8 cellular contexts compared by ENCODE assay signal in genomic region chr22:22787805-22788459, GRCh38.
A peak's percentile ranks its signal among the peaks of the same experiment; 100 is the strongest.
DNase-seq lines count a peak whose midpoint lies in the region; ATAC-seq and TF ChIP-seq lines count a peak whose summit lies in the region.

No MANE protein-coding gene starts in this region.

- in situ Hi-C loops in mammary epithelial cell (cut with MboI; ENCODE audit: low sequenced_read_pairs in 2 of 2), result no loop called here

- H3K9ac ChIP-seq in Loucy (ENCODE audit: low read depth, low read length, poor library complexity, severe bottlenecking) (no peak overlapping the region), mammary epithelial cell (ENCODE audit: insufficient read depth, low read length) (no peak overlapping the region)

- TF ChIP-seq POLR2A in right lobe of liver (IDR thresholded peaks at IDR 0.05), result no peak

- dilution Hi-C loops in mammary epithelial cell (cut with HindIII; ENCODE audit: low sequenced_read_pairs), result no loop called here

- DNase-seq in GM04504 (ENCODE audit: low read depth) (peak; percentile 9), mammary epithelial cell (peak; percentile 12), right lobe of liver (peak; percentile 67 to 77 (median 68))
- peak; percentile 27 for DNase-seq in stimulated activated CD8-positive, alpha-beta memory T cell treated with anti-CD3 and anti-CD28 coated beads, Interleukin-12 subunit alpha, Interleukin-12 subunit beta, amount 100 ng/mL, for 4 hours (ENCODE audit: low read depth)

- intact Hi-C loops in mammary epithelial cell (cut with micrococcal nuclease), result no loop called here
- intact Hi-C loops in right lobe of liver (cut with DNase I), result loop anchor here in 1 of 2 donors (5.0 kb wide), 1 partner anchor 164 kb away; no protein-coding TSS in a partner anchor

- H3K4me1 ChIP-seq in Loucy (ENCODE audit: insufficient read depth, low read length, poor library complexity, severe bottlenecking) (no peaks in the 10 kb centered on the region), mammary epithelial cell (ENCODE audit: insufficient read depth, low read length) (no peaks in the 10 kb centered on the region), right lobe of liver (peaks cover 0 to 3% (median 0%) of the 10 kb centered on the region in 4 donors)

- H3K36me3 ChIP-seq in Loucy (ENCODE audit: insufficient read depth, low read length) (no peaks in the 10 kb centered on the region), mammary epithelial cell (ENCODE audit: insufficient read depth, low read length) (no peaks in the 10 kb centered on the region), right lobe of liver (no peaks in the 10 kb centered on the region)

- no peak overlapping the region for H2AFZ ChIP-seq in Loucy (ENCODE audit: low read length)
- no peak overlapping the region for H2AFZ ChIP-seq in mammary epithelial cell (ENCODE audit: low read depth, low read length)

- H4K20me1 ChIP-seq in Loucy (ENCODE audit: insufficient read depth, low read length, poor library complexity, severe bottlenecking), result no peaks in the 10 kb centered on the region
- H4K20me1 ChIP-seq in mammary epithelial cell (ENCODE audit: insufficient read depth, low read length), result no peaks in the 10 kb centered on the region

- H3K4me2 ChIP-seq in Loucy (ENCODE audit: low read depth, low read length, poor library complexity, severe bottlenecking) (no peak overlapping the region), mammary epithelial cell (ENCODE audit: insufficient read depth, low read depth, low read length) (no peak overlapping the region)

- peak; percentile 77 to 83 (median 78) for ATAC-seq in right lobe of liver
- ATAC-seq in GM21381 (IDR thresholded peaks at IDR 0.05; ENCODE audit: unreplicated experiment), result no peak
- no peak for ATAC-seq in GM18867 (IDR thresholded peaks at IDR 0.05; ENCODE audit: unreplicated experiment)

- CTCF ChIA-PET in mammary epithelial cell (lab: Charles Lee; ENCODE audit: low non-redundant PET), result interaction anchor here (0.6 to 1.0 kb wide), 4 partner anchors 43 to 798 kb away, joined by 3 to 5 read pairs (median 3); no protein-coding TSS in a partner anchor

- no peaks in the 10 kb centered on the region for H3K9me2 ChIP-seq in Loucy (replicated peaks; ENCODE audit: low read depth, low read length)

- no peaks in the 10 kb centered on the region for H3F3A ChIP-seq in Loucy (ENCODE audit: low read depth)

- BruUV-seq in mammary epithelial cell (replicated peaks; lab: Mats Ljungman, UMichigan), result no TSS peak

- peak overlapping the region; percentile 63 for H3K27ac ChIP-seq in VCaP
- no peak overlapping the region for H3K27ac ChIP-seq in mammary epithelial cell (ENCODE audit: insufficient read depth, low read depth, low read length)
- H3K27ac ChIP-seq in right lobe of liver, result no peak overlapping the region

- WGBS in mammary epithelial cell (ENCODE audit: low coverage, missing lambda C conversion rate), result 70% methylated on average over 6 of the region's 9 CpGs
- WGBS in right lobe of liver (ENCODE audit: insufficient coverage, low coverage, low lambda C conversion rate, missing lambda C conversion rate), result 46% methylated on average over 9 of the region's 9 CpGs

- H3K79me2 ChIP-seq in Loucy (ENCODE audit: insufficient read depth, low read length) (no peaks in the 10 kb centered on the region), mammary epithelial cell (ENCODE audit: insufficient read depth, low read length) (no peaks in the 10 kb centered on the region)

- H3K4me3 ChIP-seq in Loucy (ENCODE audit: low read length, poor library complexity, severe bottlenecking) (no peak overlapping the region), mammary epithelial cell (replicated peaks in 1 of 3; ENCODE audit: insufficient read depth in 1 of 3, low read depth in 2 of 3, low read length in 3 of 3) (no peak overlapping the region), right lobe of liver (no peak overlapping the region)

- peak; percentile 95 for TF ChIP-seq CTCF in Loucy (conservative IDR thresholded peaks at IDR 0.05; ENCODE audit: low read length)
- peak; percentile 68 for TF ChIP-seq CTCF in VCaP (conservative IDR thresholded peaks at IDR 0.05)
- peak; percentile 82 to 83 for TF ChIP-seq CTCF in mammary epithelial cell (conservative IDR thresholded peaks at IDR 0.05 in 1 of 2, IDR thresholded peaks at IDR 0.05 in 1 of 2; ENCODE audit: extremely low read depth in 1 of 2, insufficient read depth in 1 of 2, low read depth in 1 of 2, low read length in 2 of 2)
- TF ChIP-seq CTCF in right lobe of liver (IDR thresholded peaks at IDR 0.05), result peak; percentile 55 to 91 (median 78)

- no peaks in the 10 kb centered on the region for H3K9me3 ChIP-seq in Loucy (ENCODE audit: insufficient read depth, low read depth, low read length)
- no peaks in the 10 kb centered on the region for H3K9me3 ChIP-seq in mammary epithelial cell (replicated peaks; ENCODE audit: insufficient read depth, low read length)
- no peaks in the 10 kb centered on the region for H3K9me3 ChIP-seq in right lobe of liver

- H3K27me3 ChIP-seq in Loucy (ENCODE audit: insufficient read depth, low read length, poor library complexity, severe bottlenecking) (no peaks in the 10 kb centered on the region), mammary epithelial cell (ENCODE audit: insufficient read depth, low read length) (no peaks in the 10 kb centered on the region), right lobe of liver (no peaks in the 10 kb centered on the region)

Comparison
In these comparisons a context has a peak if more than half of its experiments do, and no peak if none do; other contexts are left out.
1. DNase-seq: peak in every context shown above with its lines; median percentile 68 in right lobe of liver; 27 in stimulated activated CD8-positive, alpha-beta memory T cell treated with anti-CD3 and anti-CD28 coated beads, Interleukin-12 subunit alpha, Interleukin-12 subunit beta, amount 100 ng/mL, for 4 hours; 12 in mammary epithelial cell; 9 in GM04504.
2. ATAC-seq: peak in right lobe of liver (4 of 4); none in GM21381 (single experiment) and GM18867 (single experiment).
3. Peak in every context shown above with its lines, with median percentiles within 50 percentile points of each other: CTCF ChIP-seq.